ENCODE assay signal across 8 cellular contexts in the genomic region with DNA sequence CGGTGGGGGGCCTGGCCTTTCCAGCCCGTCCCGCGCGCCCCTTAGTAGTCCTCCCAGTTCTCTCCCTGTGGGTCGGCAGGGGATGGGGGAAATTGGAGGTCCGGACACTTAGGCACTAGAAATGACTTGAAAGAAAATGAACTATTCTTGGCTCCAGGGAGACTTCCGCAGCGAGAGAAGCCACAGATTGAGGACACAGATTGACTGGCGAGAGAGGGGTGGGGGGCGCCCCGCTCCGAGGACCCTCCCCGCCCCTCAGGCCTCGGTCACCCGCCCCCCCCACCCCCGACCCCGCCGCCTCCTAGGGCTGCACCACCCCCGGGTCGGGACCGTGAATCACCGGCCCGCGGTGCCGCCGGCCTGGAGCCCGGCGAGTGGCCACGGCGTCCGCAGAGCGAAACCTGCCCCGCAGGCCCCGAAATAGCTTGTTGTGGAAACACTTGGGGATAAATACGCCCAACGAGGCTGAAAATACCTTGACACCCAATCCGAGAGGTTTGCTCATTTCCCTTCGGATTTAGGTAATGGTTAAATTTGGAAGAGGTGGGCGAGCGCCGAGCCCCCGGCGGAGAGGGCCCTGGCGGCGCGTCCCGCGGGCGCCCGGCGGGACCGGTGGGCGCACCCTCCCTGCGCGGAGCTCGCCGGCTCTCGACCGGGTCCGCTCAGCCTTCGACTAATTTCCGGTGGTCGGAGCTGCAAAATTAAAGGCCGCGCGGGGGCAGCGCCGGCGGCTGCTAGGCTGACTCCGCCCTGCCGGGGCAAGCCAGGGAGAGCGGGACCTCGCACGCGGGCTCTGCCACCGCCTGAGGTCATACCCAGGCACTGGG. TPM values are rescaled to one million over a fixed set of nuclear protein-coding genes. Genes with fewer than 3 reads are reported as not detected.
DNase-seq lines count a peak whose midpoint lies in the region; ATAC-seq and TF ChIP-seq lines count a peak whose summit lies in the region.

A gene (minus strand): TSS at position 675 of the 827 bp plus-strand sequence. CDS start 3,438 bp downstream, outside the sequence.

- DNase-seq in CD1c-positive myeloid dendritic cell (ENCODE audit: extremely low spot score) (peak; percentile 70), activated B cell treated with CpG ODN at 0.5 μM for 24 hours (peak; percentile 47), DMS79 (lab: John Stamatoyannopoulos, UW) (no peak)
- peak; percentile 83 to 93 for DNase-seq in stimulated activated naive CD8-positive, alpha-beta T cell treated with anti-CD3 and anti-CD28 coated beads, Interleukin-15, amount 100 ng/mL, for 72 hours

- intact Hi-C loops in activated B cell treated with CpG ODN at 0.5 μM for 24 hours (cut with micrococcal nuclease) = loop anchor here (1.0 to 2.0 kb wide), 4 partner anchors 10 to 176 kb away; no protein-coding TSS in a partner anchor
- intact Hi-C loops in dendritic cell treated with granulocyte-macrophage colony-stimulating factor and Interleukin-4, amounts not matched to agents 40 ng/mL and 50 ng/mL, for 4 days (cut with micrococcal nuclease) = loop anchor here (10.0 kb wide), 1 partner anchor 172 kb away; no protein-coding TSS in a partner anchor

- peaks cover 14% of the 10 kb centered on the region for H3K27me3 Mint-ChIP-seq in activated B cell treated with CpG ODN at 0.5 μM for 24 hours
- H3K27me3 Mint-ChIP-seq in dendritic cell treated with granulocyte-macrophage colony-stimulating factor and Interleukin-4, amounts not matched to agents 40 ng/mL and 50 ng/mL, for 4 days = peaks cover 45% of the 10 kb centered on the region
- no peaks in the 10 kb centered on the region for H3K27me3 Mint-ChIP-seq in stimulated activated naive CD8-positive, alpha-beta T cell treated with anti-CD3 and anti-CD28 coated beads, Interleukin-15, amount 100 ng/mL, for 72 hours

- H3K36me3 Mint-ChIP-seq in activated B cell treated with CpG ODN at 0.5 μM for 24 hours (ENCODE audit: low read depth) = no peaks in the 10 kb centered on the region
- peaks cover 22% of the 10 kb centered on the region for H3K36me3 Mint-ChIP-seq in dendritic cell treated with granulocyte-macrophage colony-stimulating factor and Interleukin-4, amounts not matched to agents 40 ng/mL and 50 ng/mL, for 4 days (ENCODE audit: low read depth)

- CTCF ChIA-PET in activated B cell treated with CpG ODN at 0.5 μM for 24 hours (lab: Charles Lee) = interaction anchor here (0.6 to 2.0 kb wide), 3 partner anchors 13 to 51 kb away, joined by 4 to 5 read pairs (median 5); no protein-coding TSS in a partner anchor

- H3K27ac Mint-ChIP-seq in activated B cell treated with CpG ODN at 0.5 μM for 24 hours = no peak within 1 kb of the TSS
- peak within 1 kb of the TSS; percentile 82 for H3K27ac Mint-ChIP-seq in dendritic cell treated with granulocyte-macrophage colony-stimulating factor and Interleukin-4, amounts not matched to agents 40 ng/mL and 50 ng/mL, for 4 days
- H3K27ac Mint-ChIP-seq in stimulated activated naive CD8-positive, alpha-beta T cell treated with anti-CD3 and anti-CD28 coated beads, Interleukin-15, amount 100 ng/mL, for 72 hours = peak within 1 kb of the TSS; percentile 95 to 99

- POLR2A ChIA-PET in activated B cell treated with CpG ODN at 0.5 μM for 24 hours (lab: Charles Lee) = interaction anchor here (1.3 to 3.7 kb wide), 2 partner anchors 13 to 51 kb away, joined by 3 to 17 read pairs; no protein-coding TSS in a partner anchor

- no peaks in the 10 kb centered on the region for H3K9me3 ChIP-seq in mucosa of stomach (ENCODE audit: control insufficient read depth, low read length)

- H3K9ac ChIP-seq in mucosa of stomach (ENCODE audit: low read length) = no peak within 1 kb of the TSS

- H3K4me1 Mint-ChIP-seq in activated B cell treated with CpG ODN at 0.5 μM for 24 hours = peaks cover 27% of the 10 kb centered on the region
- H3K4me1 Mint-ChIP-seq in dendritic cell treated with granulocyte-macrophage colony-stimulating factor and Interleukin-4, amounts not matched to agents 40 ng/mL and 50 ng/mL, for 4 days (ENCODE audit: low read depth) = peaks cover 35% of the 10 kb centered on the region
- H3K4me1 Mint-ChIP-seq in stimulated activated naive CD8-positive, alpha-beta T cell treated with anti-CD3 and anti-CD28 coated beads, Interleukin-15, amount 100 ng/mL, for 72 hours = peaks cover 35% of the 10 kb centered on the region

- H3K4me3 Mint-ChIP-seq in activated B cell treated with CpG ODN at 0.5 μM for 24 hours = peak within 1 kb of the TSS; percentile 90
- H3K4me3 Mint-ChIP-seq in dendritic cell treated with granulocyte-macrophage colony-stimulating factor and Interleukin-4, amounts not matched to agents 40 ng/mL and 50 ng/mL, for 4 days = peak within 1 kb of the TSS; percentile 90
- H3K4me3 Mint-ChIP-seq in stimulated activated naive CD8-positive, alpha-beta T cell treated with anti-CD3 and anti-CD28 coated beads, Interleukin-15, amount 100 ng/mL, for 72 hours = peak within 1 kb of the TSS; percentile 93 to 95

- peaks cover 40% of the 10 kb centered on the region for H3K4me1 ChIP-seq in mucosa of stomach (ENCODE audit: control insufficient read depth, insufficient read depth, low read length)

- ATAC-seq in GM19351 (IDR thresholded peaks at IDR 0.05; ENCODE audit: unreplicated experiment) (peak; percentile 17), HG03571 (IDR thresholded peaks at IDR 0.05; ENCODE audit: unreplicated experiment) (peak; percentile 2), activated B cell treated with CpG ODN at 0.5 μM for 24 hours (ENCODE audit: low read depth) (peak; percentile 21)
- ATAC-seq in stimulated activated naive CD8-positive, alpha-beta T cell treated with anti-CD3 and anti-CD28 coated beads, Interleukin-15, amount 100 ng/mL, for 72 hours = peak; percentile 64

- peak within 1 kb of the TSS; percentile 74 for H3K4me3 ChIP-seq in mucosa of stomach (ENCODE audit: low read length)

- no peak for TF ChIP-seq CTCF in activated B cell treated with CpG ODN at 0.5 μM for 24 hours (IDR thresholded peaks at IDR 0.05)

- H3K36me3 ChIP-seq in mucosa of stomach (ENCODE audit: control insufficient read depth, insufficient read depth, low read length) = no peaks in the 10 kb centered on the region

- no peaks in the 10 kb centered on the region for H3K9me3 Mint-ChIP-seq in activated B cell treated with CpG ODN at 0.5 μM for 24 hours
- H3K9me3 Mint-ChIP-seq in dendritic cell treated with granulocyte-macrophage colony-stimulating factor and Interleukin-4, amounts not matched to agents 40 ng/mL and 50 ng/mL, for 4 days = no peaks in the 10 kb centered on the region
- no peaks in the 10 kb centered on the region for H3K9me3 Mint-ChIP-seq in stimulated activated naive CD8-positive, alpha-beta T cell treated with anti-CD3 and anti-CD28 coated beads, Interleukin-15, amount 100 ng/mL, for 72 hours

- H3K27me3 ChIP-seq in mucosa of stomach (ENCODE audit: control insufficient read depth, insufficient read depth, low read length) = peaks cover 75% of the 10 kb centered on the region

RNA-seq across cellular contexts. Expression of the gene that starts here (rescaled TPM):
- total RNA-seq in activated B cell treated with CpG ODN at 0.5 μM for 24 hours = 1.2 and 1.7 TPM in 2 replicates

Comparison
In these comparisons a context has a peak if more than half of its experiments do, and no peak if none do; other contexts are left out.
1. ATAC-seq: peak in every context shown above with its lines; median percentile 64 in stimulated activated naive CD8-positive, alpha-beta T cell treated with anti-CD3 and anti-CD28 coated beads, Interleukin-15, amount 100 ng/mL, for 72 hours; 21 in activated B cell treated with CpG ODN at 0.5 μM for 24 hours; 17 in GM19351; 2 in HG03571.